Comparison of ENCODE assay signal across 27 cellular contexts in the genomic region with DNA sequence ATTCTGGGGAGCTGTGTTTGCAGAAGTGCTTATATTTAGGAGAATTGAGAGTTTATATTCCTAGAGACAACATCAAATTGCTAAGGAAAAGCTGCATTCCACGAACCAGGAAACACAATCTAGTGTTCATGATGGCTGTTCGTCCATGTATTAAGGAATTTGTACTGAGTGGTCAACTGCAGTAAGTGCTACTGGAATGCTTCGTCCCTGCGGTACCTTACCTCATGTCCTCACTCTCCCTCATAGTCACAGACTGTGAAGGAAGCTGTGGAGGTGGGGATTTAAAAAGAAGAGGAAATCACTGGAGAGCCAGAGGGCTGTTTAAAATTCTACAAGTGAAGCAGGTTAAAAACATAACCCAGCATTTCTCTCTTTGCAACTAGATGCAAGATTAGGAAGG.
"Had no signal": no experiment of that assay in that cellular context is flagged by ENCODE, and none has a peak within 500 bp of the region (broad histone marks: within the 10 kb centered on the region; RNA-seq: fewer than 3 reads in every experiment).

No MANE protein-coding gene starts in this region.

- H3K27me3 ChIP-seq: breast epithelium, Peyer's patch, SJCRH30 had no signal

- H3K36me3 ChIP-seq: breast epithelium, Peyer's patch, SJCRH30 had no signal

- H3K9me2 ChIP-seq: SK-N-SH had no signal

- DNase-seq: activated CD4-positive, alpha-beta memory T cell treated with anti-CD3 and anti-CD28 coated beads, Interleukin-2, amount 10 ng/mL, durations not matched to agents 7 days and 5 days; activated CD4-positive, alpha-beta T cell treated with anti-CD3 and anti-CD28 coated beads for 36 hours; activated CD4-positive, alpha-beta T cell treated with anti-CD3 and anti-CD28 coated beads, Interleukin-2, amount 50 U/mL, for 1 hour; activated gamma-delta T cell treated with Interleukin-2 at 50 U/mL for 16 hours; activated naive CD4-positive, alpha-beta T cell treated with anti-CD3 and anti-CD28 coated beads, Interleukin-2, amount 10 ng/mL, durations not matched to agents 7 days and 5 days; activated naive CD8-positive, alpha-beta T cell treated with anti-CD3 and anti-CD28 coated beads for 36 hours; activated T-cell treated with anti-CD3 and anti-CD28 coated beads for 4 hours; activated T-cell treated with anti-CD3 and anti-CD28 coated beads, Interleukin-2, amount 50 U/mL, for 48 hours; IMR-90; Kasumi-1; KBM-7; NCI-H146; NCI-H187 treated with DMSO at 0.1 percent for 48 hours; NCI-H2171; NCI-H2227 treated with DMSO at 0.1 percent for 48 hours; NCI-H510A; NCI-H526 treated with DMSO at 0.1 percent for 48 hours; NK-92 treated with Interleukin-12 subunit alpha and Interleukin-12 subunit beta, amount 100 ng/mL, for 24 hours; Peyer's patch; Right ventricle myocardium superior; SJCRH30; SK-N-SH; T-helper 1 cell had no signal

- H3K9me3 ChIP-seq: breast epithelium, Peyer's patch, SJCRH30, SK-N-SH had no signal

- H3K4me3 ChIP-seq: breast epithelium, Peyer's patch, SJCRH30 had no signal

- H3K9ac ChIP-seq: SK-N-SH had no signal

- H3K4me1 ChIP-seq: breast epithelium, SJCRH30 had no signal

- H3K9me3 Mint-ChIP-seq: activated CD4-positive, alpha-beta memory T cell treated with anti-CD3 and anti-CD28 coated beads, Interleukin-2, amount 10 ng/mL, durations not matched to agents 7 days and 5 days; activated naive CD4-positive, alpha-beta T cell treated with anti-CD3 and anti-CD28 coated beads, Interleukin-2, amount 10 ng/mL, durations not matched to agents 7 days and 5 days; activated naive CD8-positive, alpha-beta T cell treated with anti-CD3 and anti-CD28 coated beads for 36 hours; activated T-helper 17 cell treated with anti-CD3 and anti-CD28 coated beads, Interleukin-2, amount 50 U/mL, for 72 hours had no signal

- H3K4me1 Mint-ChIP-seq: activated CD4-positive, alpha-beta memory T cell treated with anti-CD3 and anti-CD28 coated beads, Interleukin-2, amount 10 ng/mL, durations not matched to agents 7 days and 5 days; activated CD4-positive, alpha-beta T cell treated with anti-CD3 and anti-CD28 coated beads for 36 hours; activated naive CD4-positive, alpha-beta T cell treated with anti-CD3 and anti-CD28 coated beads, Interleukin-2, amount 10 ng/mL, durations not matched to agents 7 days and 5 days; activated naive CD8-positive, alpha-beta T cell treated with anti-CD3 and anti-CD28 coated beads for 36 hours; activated T-helper 17 cell treated with anti-CD3 and anti-CD28 coated beads, Interleukin-2, amount 50 U/mL, for 72 hours had no signal

- H3K27ac ChIP-seq: breast epithelium, Peyer's patch, RWPE1, SJCRH30, VCaP had no signal

- H3K27ac Mint-ChIP-seq: activated CD4-positive, alpha-beta memory T cell treated with anti-CD3 and anti-CD28 coated beads, Interleukin-2, amount 10 ng/mL, durations not matched to agents 7 days and 5 days; activated CD4-positive, alpha-beta T cell treated with anti-CD3 and anti-CD28 coated beads for 36 hours; activated naive CD4-positive, alpha-beta T cell treated with anti-CD3 and anti-CD28 coated beads, Interleukin-2, amount 10 ng/mL, durations not matched to agents 7 days and 5 days; activated naive CD8-positive, alpha-beta T cell treated with anti-CD3 and anti-CD28 coated beads for 36 hours; activated T-helper 17 cell treated with anti-CD3 and anti-CD28 coated beads, Interleukin-2, amount 50 U/mL, for 72 hours had no signal

- H3K36me3 Mint-ChIP-seq: activated naive CD4-positive, alpha-beta T cell treated with anti-CD3 and anti-CD28 coated beads, Interleukin-2, amount 10 ng/mL, durations not matched to agents 7 days and 5 days; activated naive CD8-positive, alpha-beta T cell treated with anti-CD3 and anti-CD28 coated beads for 36 hours had no signal

- H3K4me3 Mint-ChIP-seq: activated CD4-positive, alpha-beta memory T cell treated with anti-CD3 and anti-CD28 coated beads, Interleukin-2, amount 10 ng/mL, durations not matched to agents 7 days and 5 days; activated CD4-positive, alpha-beta T cell treated with anti-CD3 and anti-CD28 coated beads for 36 hours; activated naive CD4-positive, alpha-beta T cell treated with anti-CD3 and anti-CD28 coated beads, Interleukin-2, amount 10 ng/mL, durations not matched to agents 7 days and 5 days; activated naive CD8-positive, alpha-beta T cell treated with anti-CD3 and anti-CD28 coated beads for 36 hours; activated T-helper 17 cell treated with anti-CD3 and anti-CD28 coated beads, Interleukin-2, amount 50 U/mL, for 72 hours had no signal

- H3K27me3 Mint-ChIP-seq: activated CD4-positive, alpha-beta memory T cell treated with anti-CD3 and anti-CD28 coated beads, Interleukin-2, amount 10 ng/mL, durations not matched to agents 7 days and 5 days; activated CD4-positive, alpha-beta T cell treated with anti-CD3 and anti-CD28 coated beads for 36 hours; activated naive CD8-positive, alpha-beta T cell treated with anti-CD3 and anti-CD28 coated beads for 36 hours; activated T-helper 17 cell treated with anti-CD3 and anti-CD28 coated beads, Interleukin-2, amount 50 U/mL, for 72 hours had no signal

- H3K4me2 ChIP-seq: SK-N-SH had no signal

- ATAC-seq: activated CD4-positive, alpha-beta T cell treated with anti-CD3 and anti-CD28 coated beads for 36 hours; activated T-helper 17 cell treated with anti-CD3 and anti-CD28 coated beads, Interleukin-2, amount 50 U/mL, for 72 hours had no signal
